Comparison of ENCODE assay signal across 25 cellular contexts in the genomic region with DNA sequence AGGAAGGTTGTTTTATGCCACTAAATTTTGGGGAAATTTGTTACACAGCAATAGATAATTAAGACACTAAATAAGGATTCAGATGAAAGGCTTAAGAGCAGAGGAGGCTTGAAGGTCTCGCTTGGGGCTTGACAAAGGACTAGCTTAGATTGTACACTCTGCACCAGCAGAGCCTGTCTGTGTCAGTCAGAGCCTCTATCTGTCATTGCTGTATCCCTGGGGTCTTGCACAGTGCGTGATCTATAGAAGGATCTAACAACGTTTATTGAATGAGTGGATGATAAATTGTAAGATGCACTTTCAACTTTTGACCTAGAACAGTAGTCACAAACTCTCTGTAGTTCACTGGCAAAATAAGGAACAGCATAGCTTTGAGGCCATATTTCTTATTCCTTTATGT.
"Had no signal": no experiment of that assay in that cellular context is flagged by ENCODE, and none has a peak within 500 bp of the region (broad histone marks: within the 10 kb centered on the region; RNA-seq: fewer than 3 reads in every experiment).

No MANE protein-coding gene starts in this region.

- H3K4me3 ChIP-seq: neural progenitor cell, ovary, psoas muscle, right lobe of liver, sigmoid colon, stomach, thoracic aorta, thyroid gland, tibial nerve, upper lobe of left lung, vagina had no signal

- H3K79me2 ChIP-seq: parathyroid adenoma had no signal

- H3K4me1 ChIP-seq: parathyroid adenoma, sigmoid colon, stomach, tibial nerve, vagina had no signal

- H2AFZ ChIP-seq: neural progenitor cell, parathyroid adenoma had no signal

- H3K27ac ChIP-seq: neural progenitor cell, ovary, parathyroid adenoma, psoas muscle, right lobe of liver, sigmoid colon, stomach, thoracic aorta, tibial nerve, upper lobe of left lung, vagina had no signal

- H3K27me3 ChIP-seq: neural progenitor cell, ovary, right lobe of liver, sigmoid colon, stomach, thyroid gland, tibial nerve, upper lobe of left lung, vagina had no signal

- H3K9ac ChIP-seq: neural progenitor cell, parathyroid adenoma had no signal

- H3K36me3 ChIP-seq: neural progenitor cell, ovary, right lobe of liver, sigmoid colon, stomach, thoracic aorta, thyroid gland, tibial nerve, upper lobe of left lung, vagina had no signal

- H3K4me2 ChIP-seq: neural progenitor cell had no signal

- DNase-seq: naive thymus-derived CD8-positive, alpha-beta T cell; nephron progenitor cell; occipital lobe; ovary; posterior cingulate gyrus; right cardiac atrium; right lobe of liver; sigmoid colon; small intestine; stimulated activated CD4-positive, alpha-beta T cell treated with anti-CD3 and anti-CD28 coated beads, Interleukin-15, amount 100 ng/mL, for 24 hours; stimulated activated CD4-positive, alpha-beta T cell treated with anti-CD3 and anti-CD28 coated beads, Interleukin-2, amount 100 ng/mL, for 24 hours; stimulated activated CD4-positive, alpha-beta T cell treated with anti-CD3 and anti-CD28 coated beads, Interleukin-2, amount 100 ng/mL, for 48 hours; stimulated activated CD4-positive, alpha-beta T cell treated with anti-CD3 and anti-CD28 coated beads, Interleukin-4, amount 100 ng/mL, for 24 hours; stimulated activated naive B cell treated with anti-CD40 and anti-IgM and Interleukin-4, amounts not matched to agents 10 μg/mL and 1 μg/mL and 100 μg/mL, for 72 hours; stimulated activated naive CD4-positive, alpha-beta T cell treated with Interleukin-2 at 50 U/mL for 16 hours; stomach; thyroid gland; trophoblast cell; upper lobe of left lung had no signal

- H3K9me3 ChIP-seq: ovary, psoas muscle, right lobe of liver, sigmoid colon, stomach, thoracic aorta, thyroid gland, tibial nerve, upper lobe of left lung, vagina had no signal
